Comparison of ENCODE assay signal across 8 cellular contexts in genomic region chrX:136694491-136695087, GRCh38. TPM values are rescaled to one million over a fixed set of nuclear protein-coding genes. Genes with fewer than 3 reads are reported as not detected.
DNase-seq lines count a peak whose midpoint lies in the region; ATAC-seq and TF ChIP-seq lines count a peak whose summit lies in the region.

No MANE protein-coding gene starts in this region.

- no peaks in the 10 kb centered on the region for H3K79me2 ChIP-seq in OCI-LY7 (ENCODE audit: insufficient read depth, low read depth, low read length)

- H4K5ac ChIP-seq in IMR-90 (ENCODE audit: low read depth, low read length): no peak overlapping the region

- H4K8ac ChIP-seq in IMR-90 (ENCODE audit: low read depth in 2 of 2, low read length in 2 of 2): no peak overlapping the region
- H4K8ac ChIP-seq in mesenchymal stem cell (ENCODE audit: low read length): no peak overlapping the region

- peaks cover 34% of the 10 kb centered on the region for H3K36me3 Mint-ChIP-seq in activated naive CD4-positive, alpha-beta T cell treated with anti-CD3 and anti-CD28 coated beads, Interleukin-2, amount 10 ng/mL, durations not matched to agents 7 days and 5 days
- no peaks in the 10 kb centered on the region for H3K36me3 Mint-ChIP-seq in chondrocyte (ENCODE audit: low read depth)

- WGBS in IMR-90 (ENCODE audit: extremely low coverage in 2 of 2, insufficient read length in 1 of 2), 2 experiments: no CpG with 5 or more reads among the region's 7 CpGs
- 11% methylated on average over 3 of the region's 7 CpGs for WGBS in mesenchymal stem cell

- no peak overlapping the region for H2BK5ac ChIP-seq in IMR-90 (ENCODE audit: low read depth, low read length, poor library complexity, severe bottlenecking)
- no peak overlapping the region for H2BK5ac ChIP-seq in mesenchymal stem cell (ENCODE audit: low read depth, low read length, poor library complexity, severe bottlenecking)

- dilution Hi-C loops in IMR-90 (cut with HindIII; ENCODE audit: low sequenced_read_pairs, unreplicated experiment): no loop called here

- H3K4me1 ChIP-seq in IMR-90 (ENCODE audit: control insufficient read depth, insufficient read depth, low read length) (no peaks in the 10 kb centered on the region), OCI-LY7 (ENCODE audit: insufficient read depth, low read length, poor library complexity, severe bottlenecking) (peaks cover 18% of the 10 kb centered on the region), mesenchymal stem cell (ENCODE audit: control insufficient read depth, insufficient read depth, low read depth, low read length) (peaks cover 2% of the 10 kb centered on the region)

- peak; percentile 43 for DNase-seq in activated naive CD4-positive, alpha-beta T cell treated with anti-CD3 and anti-CD28 coated beads, Interleukin-2, amount 10 ng/mL, durations not matched to agents 7 days and 5 days
- DNase-seq in activated naive CD4-positive, alpha-beta T cell (lab: John Stamatoyannopoulos, UW): no peak
- DNase-seq in IMR-90 (peak; percentile 58), OCI-LY7 (ENCODE audit: low spot score) (peak; percentile 58), chondrocyte (ENCODE audit: low spot score) (no peak), mesenchymal stem cell (peak; percentile 39), posterior vena cava (ENCODE audit: low spot score) (no peak)

- TF ChIP-seq POLR2A in IMR-90 (IDR thresholded peaks at IDR 0.05; ENCODE audit: low read depth, low read length): no peak

- H3K14ac ChIP-seq in IMR-90 (replicated peaks; ENCODE audit: low read depth, low read length): no peak overlapping the region
- H3K14ac ChIP-seq in mesenchymal stem cell (ENCODE audit: low read length in 2 of 2): no peak overlapping the region

- no peak overlapping the region for H3K9ac ChIP-seq in IMR-90 (ENCODE audit: low read depth, low read length)
- peak overlapping the region; percentile 47 for H3K9ac ChIP-seq in mesenchymal stem cell (ENCODE audit: low read length)

- no peaks in the 10 kb centered on the region; the same call in 1 of the 2 replicates for H3K27me3 ChIP-seq in IMR-90 (ENCODE audit: control insufficient read depth, insufficient read depth, low read length)
- peaks cover 0 to 3% of the 10 kb centered on the region in 2 experiments for H3K27me3 ChIP-seq in mesenchymal stem cell (ENCODE audit: control insufficient read depth in 1 of 2, insufficient read depth in 1 of 2, low read length in 2 of 2)

- H3K79me1 ChIP-seq in IMR-90 (ENCODE audit: low read depth in 1 of 2, low read length in 2 of 2) (no peaks in the 10 kb centered on the region), mesenchymal stem cell (replicated peaks; ENCODE audit: low read length, poor library complexity, severe bottlenecking) (no peaks in the 10 kb centered on the region)

- no peak overlapping the region for H3K56ac ChIP-seq in IMR-90 (ENCODE audit: extremely low read depth, insufficient read depth, low read length)

- H3K27ac ChIP-seq in IMR-90 (ENCODE audit: insufficient read depth, low read length) (no peak overlapping the region), OCI-LY7 (ENCODE audit: low read depth, low read length, poor library complexity, severe bottlenecking) (peak overlapping the region; percentile 40), mesenchymal stem cell (ENCODE audit: low read length, poor library complexity, severe bottlenecking) (no peak overlapping the region)

- in situ Hi-C loops in IMR-90 (cut with MboI; ENCODE audit: low sequenced_read_pairs): no loop called here

- no peak overlapping the region for H2AFZ ChIP-seq in IMR-90 (replicated peaks; ENCODE audit: low read length, poor library complexity)
- H2AFZ ChIP-seq in OCI-LY7 (ENCODE audit: low read length): peak overlapping the region; percentile 72; the same call in 1 of the 2 replicates
- H2AFZ ChIP-seq in mesenchymal stem cell (ENCODE audit: low read depth, low read length): no peak overlapping the region

- H2BK120ac ChIP-seq in IMR-90 (ENCODE audit: low read depth, low read length) (no peak overlapping the region), mesenchymal stem cell (ENCODE audit: low read depth, low read length) (no peak overlapping the region)

- H4K91ac ChIP-seq in IMR-90 (ENCODE audit: insufficient read depth, low read depth, low read length): no peak overlapping the region
- H4K91ac ChIP-seq in mesenchymal stem cell (ENCODE audit: low read length): no peak overlapping the region

- no peak overlapping the region for H2BK12ac ChIP-seq in mesenchymal stem cell (ENCODE audit: low read length in 2 of 2)

- H3K9me2 ChIP-seq in OCI-LY7 (ENCODE audit: insufficient read depth, low read length): no peaks in the 10 kb centered on the region

- no peak overlapping the region for H3K4ac ChIP-seq in IMR-90 (ENCODE audit: low read depth, low read length)
- no peak overlapping the region for H3K4ac ChIP-seq in mesenchymal stem cell (ENCODE audit: low read depth in 1 of 2, low read length in 2 of 2)

- peak; percentile 70 for ATAC-seq in GM21515 (IDR thresholded peaks at IDR 0.05; ENCODE audit: unreplicated experiment)
- peak; percentile 82 for ATAC-seq in IMR-90 (ENCODE audit: low read depth)

- peak overlapping the region; percentile 98 for H3K27ac Mint-ChIP-seq in activated naive CD4-positive, alpha-beta T cell treated with anti-CD3 and anti-CD28 coated beads, Interleukin-2, amount 10 ng/mL, durations not matched to agents 7 days and 5 days
- H3K27ac Mint-ChIP-seq in chondrocyte (ENCODE audit: unreplicated experiment): no peak overlapping the region

- peaks cover 78% of the 10 kb centered on the region for H3K4me1 Mint-ChIP-seq in activated naive CD4-positive, alpha-beta T cell treated with anti-CD3 and anti-CD28 coated beads, Interleukin-2, amount 10 ng/mL, durations not matched to agents 7 days and 5 days
- H3K4me1 Mint-ChIP-seq in chondrocyte (ENCODE audit: low read depth): peaks cover under 1% of the 10 kb centered on the region

- H3K4me3 Mint-ChIP-seq in activated naive CD4-positive, alpha-beta T cell treated with anti-CD3 and anti-CD28 coated beads, Interleukin-2, amount 10 ng/mL, durations not matched to agents 7 days and 5 days: peak overlapping the region; percentile 58
- no peak overlapping the region for H3K4me3 Mint-ChIP-seq in chondrocyte (ENCODE audit: unreplicated experiment)

- H2AK9ac ChIP-seq in IMR-90 (replicated peaks; ENCODE audit: low read depth, low read length, poor library complexity): no peak overlapping the region

- H3K23ac ChIP-seq in IMR-90 (ENCODE audit: low read depth, low read length): no peak overlapping the region
- H3K23ac ChIP-seq in mesenchymal stem cell (ENCODE audit: low read length in 2 of 2): no peak overlapping the region

- H3K36me3 ChIP-seq in IMR-90 (ENCODE audit: control insufficient read depth, insufficient read depth, low read length) (no peaks in the 10 kb centered on the region), OCI-LY7 (ENCODE audit: insufficient read depth, low read length) (peaks cover 11% of the 10 kb centered on the region), mesenchymal stem cell (ENCODE audit: control insufficient read depth in 1 of 2, insufficient read depth in 2 of 2, low read depth in 1 of 2, low read length in 2 of 2) (no peaks in the 10 kb centered on the region)

- no peaks in the 10 kb centered on the region for H4K20me1 ChIP-seq in IMR-90 (ENCODE audit: insufficient read depth, low read length)
- H4K20me1 ChIP-seq in OCI-LY7 (ENCODE audit: insufficient read depth, low read length): no peaks in the 10 kb centered on the region

- H3K4me2 ChIP-seq in IMR-90 (ENCODE audit: low read depth, low read length) (no peak overlapping the region), OCI-LY7 (ENCODE audit: low read length) (peak overlapping the region; percentile 65), mesenchymal stem cell (ENCODE audit: low read length, poor library complexity, severe bottlenecking) (no peak overlapping the region)

- peak; percentile 80 for TF ChIP-seq RAD21 in IMR-90 (IDR thresholded peaks at IDR 0.05; ENCODE audit: low read length)

- H3K9me3 Mint-ChIP-seq in activated naive CD4-positive, alpha-beta T cell treated with anti-CD3 and anti-CD28 coated beads, Interleukin-2, amount 10 ng/mL, durations not matched to agents 7 days and 5 days: peaks cover 5% of the 10 kb centered on the region
- H3K9me3 Mint-ChIP-seq in chondrocyte (ENCODE audit: low read depth): peaks cover 10% of the 10 kb centered on the region

- H3K4me3 ChIP-seq in IMR-90 (ENCODE audit: insufficient read depth, low read depth, low read length): no peak overlapping the region
- H3K4me3 ChIP-seq in OCI-LY7 (ENCODE audit: low read depth, low read length, poor library complexity, severe bottlenecking): peak overlapping the region; percentile 31
- H3K4me3 ChIP-seq in mesenchymal stem cell (ENCODE audit: insufficient read depth in 1 of 2, low read depth in 1 of 2, low read length in 2 of 2): no peak overlapping the region

- no TSS peak for BruUV-seq in IMR-90 (replicated peaks; lab: Mats Ljungman, UMichigan)
- no TSS peak for BruUV-seq in OCI-LY7 (replicated peaks; lab: Mats Ljungman, UMichigan)

- no peaks in the 10 kb centered on the region for H3K9me3 ChIP-seq in IMR-90 (ENCODE audit: control insufficient read depth, insufficient read depth, low read length)
- H3K9me3 ChIP-seq in OCI-LY7 (ENCODE audit: low read length): no peaks in the 10 kb centered on the region
- no peaks in the 10 kb centered on the region for H3K9me3 ChIP-seq in mesenchymal stem cell (ENCODE audit: control insufficient read depth, low read length)

- H3K18ac ChIP-seq in IMR-90 (ENCODE audit: low read depth, low read length): no peak overlapping the region
- H3K18ac ChIP-seq in mesenchymal stem cell (ENCODE audit: low read depth in 1 of 2, low read length in 2 of 2): no peak overlapping the region

- H3K9me1 ChIP-seq in IMR-90 (ENCODE audit: insufficient read depth, low read length): no peaks in the 10 kb centered on the region

- H2BK15ac ChIP-seq in IMR-90 (ENCODE audit: low read depth, low read length) (no peak overlapping the region), mesenchymal stem cell (ENCODE audit: low read depth, poor library complexity, severe bottlenecking) (no peak overlapping the region)

- no peak overlapping the region for H2BK20ac ChIP-seq in IMR-90 (ENCODE audit: low read depth, low read length)

- POLR2A ChIA-PET in IMR-90 (lab: Charles Lee; ENCODE audit: unreplicated experiment): no interaction called here
- POLR2A ChIA-PET in OCI-LY7 (lab: Charles Lee): interaction anchor here (0.6 kb wide), 1 partner anchor 130 kb away, joined by 4 read pairs; no protein-coding TSS in a partner anchor

- H3K27me3 Mint-ChIP-seq in activated naive CD4-positive, alpha-beta T cell treated with anti-CD3 and anti-CD28 coated beads, Interleukin-2, amount 10 ng/mL, durations not matched to agents 7 days and 5 days: no peaks in the 10 kb centered on the region
- no peaks in the 10 kb centered on the region for H3K27me3 Mint-ChIP-seq in chondrocyte (ENCODE audit: low read depth)

- CTCF ChIA-PET in activated naive CD4-positive, alpha-beta T cell treated with anti-CD3 and anti-CD28 coated beads, Interleukin-2, amount 10 ng/mL, durations not matched to agents 7 days and 5 days (lab: Charles Lee): interaction anchor here (0.7 to 5.0 kb wide), 11 partner anchors 11 to 528 kb away, joined by 3 to 43 read pairs (median 6); no protein-coding TSS in a partner anchor
- CTCF ChIA-PET in IMR-90 (lab: Yijun Ruan, JAX) (interaction anchor here (1.0 to 1.6 kb wide), 4 partner anchors 9 to 666 kb away, joined by 3 to 4 read pairs (median 3); no protein-coding TSS in a partner anchor), OCI-LY7 (lab: Charles Lee; ENCODE audit: unreplicated experiment) (no interaction called here)

- no peak overlapping the region for H2AK5ac ChIP-seq in IMR-90 (ENCODE audit: low read depth, low read length)
- H2AK5ac ChIP-seq in mesenchymal stem cell (ENCODE audit: low read length, severe bottlenecking): no peak overlapping the region

- intact Hi-C loops in IMR-90 (cut with micrococcal nuclease): loop anchor here (10.0 kb wide), 3 partner anchors 190 to 540 kb away; no protein-coding TSS in a partner anchor
- intact Hi-C loops in OCI-LY7 (cut with micrococcal nuclease; ENCODE audit: unreplicated experiment): loop anchor here (2.0 to 10.0 kb wide), 3 partner anchors 86 to 670 kb away; no protein-coding TSS in a partner anchor
- intact Hi-C loops in posterior vena cava (cut with DNase I): no loop called here

- peak; percentile 67 for TF ChIP-seq CTCF in IMR-90 (conservative IDR thresholded peaks at IDR 0.05; ENCODE audit: low read depth, low read length)
- TF ChIP-seq CTCF in OCI-LY7 (conservative IDR thresholded peaks at IDR 0.05; ENCODE audit: low read length): peak; percentile 78
- TF ChIP-seq CTCF in chondrocyte (IDR thresholded peaks at IDR 0.05): peak; percentile 85

RNA-seq across cellular contexts. Expression of gene CD40LG, which starts 46.6 kb away (rescaled TPM):
- not detected in 2 replicates for total RNA-seq in IMR-90 (2012; rRNA removed)
- not detected in 2 replicates for polyA plus RNA-seq in IMR-90 (2012; rRNA removed)
- not detected in 2 replicates for polyA plus RNA-seq in IMR-90 (2012; cell fraction: cytosol; rRNA removed)
- not detected in 2 replicates for polyA plus RNA-seq in IMR-90 (2012; cell fraction: nucleus; rRNA removed; ENCODE audit: low replicate concordance)
- total RNA-seq in OCI-LY7 (2014; rRNA removed; shearing (Covaris generic)): not detected in 2 replicates
- total RNA-seq in OCI-LY7 (2022): not detected in 2 replicates
- not detected in 3 replicates for total RNA-seq in chondrocyte
- polyA plus RNA-seq in mesenchymal stem cell (2013, experiment 1 of 2): not detected
- not detected for polyA plus RNA-seq in mesenchymal stem cell (2013, experiment 2 of 2)
- not detected for total RNA-seq in posterior vena cava

Comparison
In these comparisons a context has a peak if more than half of its experiments do, and no peak if none do; other contexts are left out.
1. DNase-seq: peak in activated naive CD4-positive, alpha-beta T cell treated with anti-CD3 and anti-CD28 coated beads, Interleukin-2, amount 10 ng/mL, durations not matched to agents 7 days and 5 days (single experiment), IMR-90 (single experiment), OCI-LY7 (single experiment) and mesenchymal stem cell (single experiment); none in activated naive CD4-positive, alpha-beta T cell (0 of 4), chondrocyte (single experiment) and posterior vena cava (single experiment).
2. intact Hi-C loops: an anchor here in IMR-90 (10.0 kb wide) and OCI-LY7 (2.0 to 10.0 kb wide); none called in posterior vena cava.
3. Peak in every context shown above with its lines, with median percentiles within 50 percentile points of each other: CTCF ChIP-seq.